9 cellular contexts compared by ENCODE assay signal in the genomic region with DNA sequence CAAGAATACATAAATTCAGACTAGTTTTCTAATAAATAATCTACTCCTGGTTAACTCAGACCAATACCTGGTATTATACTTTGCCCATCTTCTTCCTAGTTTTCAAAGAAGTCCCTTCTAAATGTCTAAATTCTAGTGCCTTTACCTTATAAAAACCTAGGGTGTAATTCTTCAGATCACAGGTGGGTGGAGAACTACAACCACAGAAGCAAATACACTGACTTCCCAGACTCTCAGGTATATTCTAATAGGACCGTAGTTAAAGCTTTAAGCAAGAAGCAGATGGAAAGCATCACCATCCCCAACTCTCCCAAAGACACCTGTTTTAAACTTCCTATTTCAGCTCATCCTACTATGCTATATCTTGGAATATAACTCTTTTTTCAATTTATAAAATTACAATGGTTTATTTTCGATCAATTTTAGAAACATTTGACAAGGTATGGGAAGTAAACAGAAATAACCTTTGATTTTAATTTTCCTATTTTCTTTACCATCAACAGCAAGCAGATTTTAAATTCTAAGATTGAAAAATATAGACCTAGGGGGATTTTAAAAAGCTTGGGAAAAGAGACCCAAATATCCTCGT. TPM values are rescaled to one million over a fixed set of nuclear protein-coding genes. Genes with fewer than 3 reads are reported as not detected.
DNase-seq lines count a peak whose midpoint lies in the region; ATAC-seq and TF ChIP-seq lines count a peak whose summit lies in the region.
"Had no signal": no experiment of that assay in that cellular context is flagged by ENCODE, and none has a peak within 500 bp of the region (broad histone marks: within the 10 kb centered on the region; RNA-seq: fewer than 3 reads in every experiment).

No MANE protein-coding gene starts in this region.

- H2BK15ac ChIP-seq in mesendoderm (replicated peaks; ENCODE audit: low read depth): no peak overlapping the region

- WGBS in mesendoderm (ENCODE audit: extremely low coverage, insufficient coverage, low lambda C conversion rate): no CpG with 5 or more reads among the region's 3 CpGs

- H3K27ac ChIP-seq in mesendoderm (ENCODE audit: low read depth, low read length): no peak overlapping the region

- H3K4me3 ChIP-seq in mesendoderm (ENCODE audit: low read length): no peak overlapping the region

- H3K4me2 ChIP-seq in mesendoderm (ENCODE audit: low read length): no peak overlapping the region

- no peak overlapping the region for H2AK5ac ChIP-seq in mesendoderm (ENCODE audit: low read length)

- no peak overlapping the region for H3K23ac ChIP-seq in mesendoderm (ENCODE audit: low read length)

- H3K9ac ChIP-seq in mesendoderm (ENCODE audit: low read length): no peak overlapping the region

- TF ChIP-seq CTCF in mesothelial cell of epicardium (IDR thresholded peaks at IDR 0.05; ENCODE audit: unreplicated experiment): peak; percentile 47

- intact Hi-C loops in left ventricle myocardium superior (cut with micrococcal nuclease): no loop called here
- intact Hi-C loops in Right ventricle myocardium inferior (cut with DNase I): no loop called here

- no peaks in the 10 kb centered on the region for H3K27me3 ChIP-seq in mesendoderm (ENCODE audit: insufficient read depth, low read length, poor library complexity)

- ATAC-seq in left ventricle myocardium superior (peak; percentile 46), Right ventricle myocardium inferior (no peak), HG03439 (IDR thresholded peaks at IDR 0.05; ENCODE audit: unreplicated experiment) (peak; percentile 66)

- DNase-seq in left ventricle myocardium superior (no peak), Right ventricle myocardium inferior (ENCODE audit: missing footprints) (no peak), amniotic epithelial cell (ENCODE audit: low read depth) (peak; percentile 28), mesothelial cell of epicardium (ENCODE audit: low spot score in 2 of 2, unreplicated experiment in 2 of 2) (no peak), mesendoderm (no peak), NCI-H128 (lab: John Stamatoyannopoulos, UW; ENCODE audit: unreplicated experiment) (no peak)
- no peak for DNase-seq in activated naive CD4-positive, alpha-beta T cell treated with anti-CD3 and anti-CD28 coated beads, Interleukin-2, amount 10 ng/mL, durations not matched to agents 7 days and 5 days

- H3K4me1 ChIP-seq in mesendoderm (ENCODE audit: control insufficient read depth, low read depth, low read length): no peaks in the 10 kb centered on the region

- H3K36me3 Mint-ChIP-seq in mesothelial cell of epicardium: peaks cover 12% of the 10 kb centered on the region
- no peaks in the 10 kb centered on the region for H3K36me3 Mint-ChIP-seq in activated naive CD4-positive, alpha-beta T cell treated with anti-CD3 and anti-CD28 coated beads, Interleukin-2, amount 10 ng/mL, durations not matched to agents 7 days and 5 days
- H3K36me3 Mint-ChIP-seq: activated naive CD4-positive, alpha-beta T cell treated with anti-CD3 and anti-CD28 coated beads, Interleukin-2, amount 50 U/mL, for 24 hours had no signal

- H3K27me3 Mint-ChIP-seq in mesothelial cell of epicardium (ENCODE audit: low read depth): no peaks in the 10 kb centered on the region
- no peaks in the 10 kb centered on the region for H3K27me3 Mint-ChIP-seq in activated naive CD4-positive, alpha-beta T cell treated with anti-CD3 and anti-CD28 coated beads, Interleukin-2, amount 10 ng/mL, durations not matched to agents 7 days and 5 days
- H3K27me3 Mint-ChIP-seq: activated naive CD4-positive, alpha-beta T cell treated with anti-CD3 and anti-CD28 coated beads, Interleukin-2, amount 50 U/mL, for 24 hours had no signal

- no peak overlapping the region for H3K4ac ChIP-seq in mesendoderm (ENCODE audit: low read depth, low read length)

- H3K79me2 ChIP-seq in mesendoderm (ENCODE audit: control insufficient read depth, insufficient read depth, low read length): peaks cover 11% of the 10 kb centered on the region

- no peak overlapping the region for H2BK120ac ChIP-seq in mesendoderm (ENCODE audit: low read depth, low read length)

- no peak overlapping the region for H3K4me3 Mint-ChIP-seq in mesothelial cell of epicardium
- H3K4me3 Mint-ChIP-seq in activated naive CD4-positive, alpha-beta T cell treated with anti-CD3 and anti-CD28 coated beads, Interleukin-2, amount 10 ng/mL, durations not matched to agents 7 days and 5 days: no peak overlapping the region
- H3K4me3 Mint-ChIP-seq: activated naive CD4-positive, alpha-beta T cell treated with anti-CD3 and anti-CD28 coated beads, Interleukin-2, amount 50 U/mL, for 24 hours had no signal

- peaks cover 40% of the 10 kb centered on the region for H3K4me1 Mint-ChIP-seq in mesothelial cell of epicardium
- peaks cover 20% of the 10 kb centered on the region for H3K4me1 Mint-ChIP-seq in activated naive CD4-positive, alpha-beta T cell treated with anti-CD3 and anti-CD28 coated beads, Interleukin-2, amount 10 ng/mL, durations not matched to agents 7 days and 5 days

- H4K8ac ChIP-seq in mesendoderm (ENCODE audit: low read depth, low read length): no peak overlapping the region

- CTCF ChIA-PET in activated naive CD4-positive, alpha-beta T cell treated with anti-CD3 and anti-CD28 coated beads, Interleukin-2, amount 10 ng/mL, durations not matched to agents 7 days and 5 days (lab: Charles Lee): interaction anchor here (0.6 to 3.6 kb wide), 11 partner anchors 8 to 359 kb away, joined by 3 to 28 read pairs (median 3); no protein-coding TSS in a partner anchor

- H3K79me1 ChIP-seq in mesendoderm (ENCODE audit: low read length): peaks cover 23% of the 10 kb centered on the region

- H3K56ac ChIP-seq in mesendoderm (ENCODE audit: low read length): no peak overlapping the region

- H3K18ac ChIP-seq in mesendoderm (ENCODE audit: low read length): no peak overlapping the region

- peaks cover 4% of the 10 kb centered on the region for H3K9me3 Mint-ChIP-seq in mesothelial cell of epicardium
- H3K9me3 Mint-ChIP-seq in activated naive CD4-positive, alpha-beta T cell treated with anti-CD3 and anti-CD28 coated beads, Interleukin-2, amount 10 ng/mL, durations not matched to agents 7 days and 5 days: no peaks in the 10 kb centered on the region
- H3K9me3 Mint-ChIP-seq: activated naive CD4-positive, alpha-beta T cell treated with anti-CD3 and anti-CD28 coated beads, Interleukin-2, amount 50 U/mL, for 24 hours had no signal

- no peak overlapping the region for H4K5ac ChIP-seq in mesendoderm (ENCODE audit: low read length)

- H3K27ac Mint-ChIP-seq in mesothelial cell of epicardium: no peak overlapping the region
- no peak overlapping the region for H3K27ac Mint-ChIP-seq in activated naive CD4-positive, alpha-beta T cell treated with anti-CD3 and anti-CD28 coated beads, Interleukin-2, amount 10 ng/mL, durations not matched to agents 7 days and 5 days
- H3K27ac Mint-ChIP-seq: activated naive CD4-positive, alpha-beta T cell treated with anti-CD3 and anti-CD28 coated beads, Interleukin-2, amount 50 U/mL, for 24 hours had no signal

- no peaks in the 10 kb centered on the region for H3K36me3 ChIP-seq in mesendoderm (ENCODE audit: control insufficient read depth, insufficient read depth, low read length)

- H2BK5ac ChIP-seq in mesendoderm (ENCODE audit: low read length): no peak overlapping the region

RNA-seq across cellular contexts. Expression of a gene that starts 15.8 kb away (rescaled TPM):
- total RNA-seq in left ventricle myocardium superior (18.3 TPM), Right ventricle myocardium inferior (22.4 TPM), mesothelial cell of epicardium (46.5 to 51.2 TPM (median 51.1 TPM) in 3 replicates)
- polyA plus RNA-seq in mesendoderm (2013, experiment 1 of 2): 4.5 TPM
- 4.1 TPM for polyA plus RNA-seq in mesendoderm (2013, experiment 2 of 2)
